ENCODE assay signal across 27 cellular contexts in the genomic region with DNA sequence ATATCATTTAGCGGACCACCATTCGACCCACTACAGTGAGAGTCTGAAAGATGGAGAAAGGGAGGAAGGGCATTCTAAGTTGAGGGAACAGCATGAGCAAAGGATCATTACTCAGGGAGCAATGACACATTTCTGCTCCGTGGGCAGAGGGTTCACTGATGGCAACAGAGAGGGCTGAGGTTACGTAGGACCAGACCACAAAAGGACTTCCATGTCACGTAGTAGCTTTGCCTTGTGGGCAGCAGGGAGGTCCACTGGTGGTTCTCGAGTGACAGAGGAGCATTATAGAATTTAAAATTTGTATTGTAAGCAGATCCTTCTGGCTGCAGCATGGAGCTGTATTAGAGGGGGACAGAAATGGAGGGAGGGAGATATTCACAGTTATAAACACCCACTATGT.
"Had no signal": no experiment of that assay in that cellular context is flagged by ENCODE, and none has a peak within 500 bp of the region (broad histone marks: within the 10 kb centered on the region; RNA-seq: fewer than 3 reads in every experiment).

No MANE protein-coding gene starts in this region.

- ATAC-seq: activated naive CD4-positive, alpha-beta T cell treated with anti-CD3 and anti-CD28 coated beads, Interleukin-2, amount 50 U/mL, for 72 hours; body of pancreas; gastrocnemius medialis; left colon; naive thymus-derived CD4-positive, alpha-beta T cell; T-helper 17 cell had no signal

- H3K27ac ChIP-seq: body of pancreas, colonic mucosa, dorsolateral prefrontal cortex, gastrocnemius medialis, hepatocyte, right atrium auricular region, spleen, uterus had no signal

- H3K36me3 ChIP-seq: colonic mucosa, gastrocnemius medialis, right atrium auricular region, spleen, uterus had no signal

- H2AFZ ChIP-seq: hepatocyte had no signal

- H3K4me3 ChIP-seq: body of pancreas, colonic mucosa, dorsolateral prefrontal cortex, gastrocnemius medialis, hepatocyte, right atrium auricular region, spleen, uterus had no signal

- H3K9me3 ChIP-seq: body of pancreas, colonic mucosa, gastrocnemius medialis, right atrium auricular region, uterus had no signal

- H3K4me1 ChIP-seq: body of pancreas, colonic mucosa, spleen, uterus had no signal

- DNase-seq: activated CD4-positive, alpha-beta memory T cell treated with anti-CD3 and anti-CD28 coated beads, Interleukin-2, amount 10 ng/mL, durations not matched to agents 7 days and 5 days; activated CD4-positive, alpha-beta T cell treated with anti-CD3 and anti-CD28 coated beads for 1 hour; activated CD4-positive, alpha-beta T cell treated with anti-CD3 and anti-CD28 coated beads, Interleukin-2, amount 10 ng/mL, durations not matched to agents 7 days and 5 days; activated naive CD4-positive, alpha-beta T cell; activated T-cell treated with anti-CD3 and anti-CD28 coated beads, Interleukin-2, amount 50 U/mL, for 48 hours; anterior cingulate cortex; body of pancreas; cerebellar nuclear complex; colonic mucosa; dorsolateral prefrontal cortex; effector memory CD4-positive, alpha-beta T cell; gastrocnemius medialis; glutamatergic neuron; kidney; left colon; mammary epithelial cell; naive thymus-derived CD4-positive, alpha-beta T cell; nucleus accumbens; spleen; stimulated activated naive CD4-positive, alpha-beta T cell treated with Interleukin-2 at 50 U/mL for 16 hours; SW 1271; T-helper 17 cell; T1000; uterus had no signal

- H3K4me2 ChIP-seq: hepatocyte had no signal

- H3K27me3 ChIP-seq: body of pancreas, colonic mucosa, dorsolateral prefrontal cortex, gastrocnemius medialis, hepatocyte, right atrium auricular region, uterus had no signal
